9 cellular contexts compared by ENCODE assay signal in genomic region chr16:5488581-5488980, GRCh38.
"Had no signal": no experiment of that assay in that cellular context is flagged by ENCODE, and none has a peak within 500 bp of the region (broad histone marks: within the 10 kb centered on the region; RNA-seq: fewer than 3 reads in every experiment).

No MANE protein-coding gene starts in this region.

- DNase-seq: GM23248, GOT3, H9, HCEC 1CT, HFFc6, IMR-90, KG1 had no signal

- H3K4me3 ChIP-seq: GM23248, K562 had no signal

- FAIRE-seq: H54, K562 had no signal

- H3K27ac ChIP-seq: GM23248 had no signal
